ENCODE assay signal across 1 cellular context in genomic region chr2:148231858-148232257, GRCh38.
A peak's percentile ranks its signal among the peaks of the same experiment; 100 is the strongest.
TF ChIP-seq lines count a peak whose summit lies in the region.

No MANE protein-coding gene starts in this region.

TF ChIP-seq in HepG2, 621 proteins besides CTCF, POLR2A, EP300 and RAD21 (continued from another document):
- TF ChIP-seq ZNF260 (CRISPR knock-in tag; IDR thresholded peaks at IDR 0.05; ENCODE audit: borderline replicate concordance, low read depth) (no peak), SNAPC4 (CRISPR knock-in tag; IDR thresholded peaks at IDR 0.05) (no peak), ZBTB26 (CRISPR knock-in tag; IDR thresholded peaks at IDR 0.05; ENCODE audit: borderline replicate concordance) (peak; percentile 69; the same call in 1 of the 2 replicates), PRMT3 (CRISPR knock-in tag; IDR thresholded peaks at IDR 0.05; ENCODE audit: borderline replicate concordance, low read depth) (no peak), BCL6 (CRISPR knock-in tag; IDR thresholded peaks at IDR 0.05) (peak; percentile 87), ZNF503 (CRISPR knock-in tag; IDR thresholded peaks at IDR 0.05) (no peak)
